8 cellular contexts compared by ENCODE assay signal in genomic region chr17:2786176-2786881, GRCh38. TPM values are rescaled to one million over a fixed set of nuclear protein-coding genes. Genes with fewer than 3 reads are reported as not detected.
DNase-seq lines count a peak whose midpoint lies in the region; ATAC-seq and TF ChIP-seq lines count a peak whose summit lies in the region.

No MANE protein-coding gene starts in this region.

- no peak overlapping the region for H4K91ac ChIP-seq in IMR-90 (ENCODE audit: insufficient read depth, low read depth, low read length)

- H2AK5ac ChIP-seq in IMR-90 (ENCODE audit: low read depth, low read length) = no peak overlapping the region

- no peaks in the 10 kb centered on the region for H3K9me3 Mint-ChIP-seq in activated CD8-positive, alpha-beta T cell treated with anti-CD3 and anti-CD28 coated beads, Interleukin-2, amount 10 ng/mL, durations not matched to agents 7 days and 5 days (ENCODE audit: insufficient read depth)
- no peaks in the 10 kb centered on the region for H3K9me3 Mint-ChIP-seq in memory B cell

- no peak overlapping the region for H2BK20ac ChIP-seq in IMR-90 (ENCODE audit: low read depth, low read length)

- dilution Hi-C loops in IMR-90 (cut with HindIII; ENCODE audit: low sequenced_read_pairs, unreplicated experiment) = no loop called here

- DNase-seq in IMR-90 (peak; percentile 69), NOMO-1 treated with DMSO at 0.1 percent for 48 hours (lab: John Stamatoyannopoulos, UW; ENCODE audit: unreplicated experiment) (peak; percentile 87), memory B cell (ENCODE audit: low spot score in 2 of 2) (peak; percentile 94 to 97)
- DNase-seq in activated CD8-positive, alpha-beta T cell treated with anti-CD3 and anti-CD28 coated beads, Interleukin-2, amount 10 ng/mL, durations not matched to agents 7 days and 5 days = peak; percentile 91
- DNase-seq in effector memory CD4-positive, alpha-beta T cell = peak; percentile 81 to 87 (median 83)
- peak; percentile 84 for DNase-seq in stimulated activated CD8-positive, alpha-beta memory T cell treated with anti-CD3 and anti-CD28 coated beads, Interleukin-15, amount 100 ng/mL, for 1 hour (ENCODE audit: low read depth)

- H3K4me1 Mint-ChIP-seq in activated CD8-positive, alpha-beta T cell treated with anti-CD3 and anti-CD28 coated beads, Interleukin-2, amount 10 ng/mL, durations not matched to agents 7 days and 5 days (ENCODE audit: low read depth) = peaks cover 20% of the 10 kb centered on the region
- peaks cover 11% of the 10 kb centered on the region for H3K4me1 Mint-ChIP-seq in memory B cell

- no peak overlapping the region for H3K23ac ChIP-seq in IMR-90 (ENCODE audit: low read depth, low read length)

- H3K36me3 ChIP-seq in IMR-90 (ENCODE audit: control insufficient read depth, insufficient read depth, low read length) = no peaks in the 10 kb centered on the region
- H3K36me3 ChIP-seq in effector memory CD4-positive, alpha-beta T cell (ENCODE audit: control insufficient read depth, insufficient read depth, low read length) = no peaks in the 10 kb centered on the region

- CTCF ChIA-PET in IMR-90 (lab: Yijun Ruan, JAX) = interaction anchor here (0.8 to 1.0 kb wide), 2 partner anchors 11 to 19 kb away, joined by 3 read pairs; no protein-coding TSS in a partner anchor
- CTCF ChIA-PET in activated CD8-positive, alpha-beta T cell treated with anti-CD3 and anti-CD28 coated beads, Interleukin-2, amount 10 ng/mL, durations not matched to agents 7 days and 5 days (lab: Charles Lee) = interaction anchor here (0.7 to 3.1 kb wide), 20 partner anchors 8 to 404 kb away, joined by 3 to 19 read pairs (median 5); partner anchors contain the start of genes CCDC92B and RAP1GAP2

- no peak overlapping the region for H2AK9ac ChIP-seq in IMR-90 (replicated peaks; ENCODE audit: low read depth, low read length, poor library complexity)

- H2BK120ac ChIP-seq in IMR-90 (ENCODE audit: low read depth, low read length) = no peak overlapping the region

- 0 out of 2 replicates have a peak overlapping the region, but pooled peaks have one; percentile 64 for H3K18ac ChIP-seq in IMR-90 (ENCODE audit: low read depth, low read length)

- peaks cover 27% of the 10 kb centered on the region for H3K27me3 Mint-ChIP-seq in activated CD8-positive, alpha-beta T cell treated with anti-CD3 and anti-CD28 coated beads, Interleukin-2, amount 10 ng/mL, durations not matched to agents 7 days and 5 days (ENCODE audit: low read depth)
- H3K27me3 Mint-ChIP-seq in memory B cell = no peaks in the 10 kb centered on the region

- in situ Hi-C loops in IMR-90 (cut with MboI; ENCODE audit: low sequenced_read_pairs) = no loop called here

- no peak overlapping the region for H3K4me3 Mint-ChIP-seq in activated CD8-positive, alpha-beta T cell treated with anti-CD3 and anti-CD28 coated beads, Interleukin-2, amount 10 ng/mL, durations not matched to agents 7 days and 5 days
- no peak overlapping the region for H3K4me3 Mint-ChIP-seq in memory B cell

- no peak for TF ChIP-seq POLR2A in IMR-90 (IDR thresholded peaks at IDR 0.05; ENCODE audit: low read depth, low read length)

- H3K9ac ChIP-seq in IMR-90 (ENCODE audit: low read depth, low read length) = no peak overlapping the region

- H3K56ac ChIP-seq in IMR-90 (ENCODE audit: extremely low read depth, insufficient read depth, low read length) = no peak overlapping the region

- H3K27ac Mint-ChIP-seq in activated CD8-positive, alpha-beta T cell treated with anti-CD3 and anti-CD28 coated beads, Interleukin-2, amount 10 ng/mL, durations not matched to agents 7 days and 5 days = no peak overlapping the region
- no peak overlapping the region for H3K27ac Mint-ChIP-seq in memory B cell

- H3K36me3 Mint-ChIP-seq in activated CD8-positive, alpha-beta T cell treated with anti-CD3 and anti-CD28 coated beads, Interleukin-2, amount 10 ng/mL, durations not matched to agents 7 days and 5 days (ENCODE audit: low read depth) = no peaks in the 10 kb centered on the region
- no peaks in the 10 kb centered on the region for H3K36me3 Mint-ChIP-seq in memory B cell

- no peak overlapping the region for H3K4ac ChIP-seq in IMR-90 (ENCODE audit: low read depth, low read length)

- 0 out of 4 replicates have a peak overlapping the region, but pooled peaks of 1 of the 2 experiments have one; percentile 66 for H4K8ac ChIP-seq in IMR-90 (ENCODE audit: low read depth in 2 of 2, low read length in 2 of 2)

- H3K4me1 ChIP-seq in IMR-90 (ENCODE audit: control insufficient read depth, insufficient read depth, low read length) = no peaks in the 10 kb centered on the region
- H3K4me1 ChIP-seq in effector memory CD4-positive, alpha-beta T cell (ENCODE audit: control insufficient read depth, insufficient read depth, low read length, poor library complexity, severe bottlenecking) = peaks cover 18% of the 10 kb centered on the region

- POLR2A ChIA-PET in IMR-90 (lab: Charles Lee; ENCODE audit: unreplicated experiment) = interaction anchor here (0.7 kb wide), 1 partner anchor 11 kb away, joined by 18 read pairs; no protein-coding TSS in a partner anchor
- POLR2A ChIA-PET in activated CD8-positive, alpha-beta T cell treated with anti-CD3 and anti-CD28 coated beads, Interleukin-2, amount 10 ng/mL, durations not matched to agents 7 days and 5 days (lab: Charles Lee) = interaction anchor here (1.3 kb wide), 1 partner anchor 28 kb away, joined by 6 read pairs; no protein-coding TSS in a partner anchor

- H4K20me1 ChIP-seq in IMR-90 (ENCODE audit: insufficient read depth, low read length) = no peaks in the 10 kb centered on the region

- TF ChIP-seq RAD21 in IMR-90 (IDR thresholded peaks at IDR 0.05; ENCODE audit: low read length) = peak; percentile 55

- H4K5ac ChIP-seq in IMR-90 (ENCODE audit: low read depth, low read length) = peak overlapping the region; percentile 96; the same call in 1 of the 2 replicates

- H2AFZ ChIP-seq in IMR-90 (replicated peaks; ENCODE audit: low read length, poor library complexity) = peak overlapping the region; percentile 88

- no peak overlapping the region for H3K4me3 ChIP-seq in IMR-90 (ENCODE audit: insufficient read depth, low read depth, low read length)
- H3K4me3 ChIP-seq in effector memory CD4-positive, alpha-beta T cell (ENCODE audit: insufficient read depth, low read depth, low read length, poor library complexity, severe bottlenecking) = no peak overlapping the region

- no peak overlapping the region for H2BK5ac ChIP-seq in IMR-90 (ENCODE audit: low read depth, low read length, poor library complexity, severe bottlenecking)

- H3K4me2 ChIP-seq in IMR-90 (ENCODE audit: low read depth, low read length) = peak overlapping the region; percentile 58; the same call in 1 of the 2 replicates

- no TSS peak for BruUV-seq in IMR-90 (replicated peaks; lab: Mats Ljungman, UMichigan)

- H2BK15ac ChIP-seq in IMR-90 (ENCODE audit: low read depth, low read length) = no peak overlapping the region

- intact Hi-C loops in IMR-90 (cut with micrococcal nuclease) = no loop called here

- H3K79me1 ChIP-seq in IMR-90 (ENCODE audit: low read depth in 1 of 2, low read length in 2 of 2) = no peaks in the 10 kb centered on the region

- no peak overlapping the region for H3K14ac ChIP-seq in IMR-90 (replicated peaks; ENCODE audit: low read depth, low read length)

- TF ChIP-seq CTCF in 22Rv1 (IDR thresholded peaks at IDR 0.05) (peak; percentile 97), IMR-90 (conservative IDR thresholded peaks at IDR 0.05; ENCODE audit: low read depth, low read length) (peak; percentile 67)

- peaks cover 3% of the 10 kb centered on the region for H3K27me3 ChIP-seq in IMR-90 (ENCODE audit: control insufficient read depth, insufficient read depth, low read length)
- H3K27me3 ChIP-seq in effector memory CD4-positive, alpha-beta T cell (replicated peaks; ENCODE audit: control insufficient read depth, insufficient read depth, low read length, poor library complexity, severe bottlenecking) = no peaks in the 10 kb centered on the region

- WGBS in IMR-90 (ENCODE audit: extremely low coverage in 2 of 2, insufficient read length in 1 of 2), 2 experiments = no CpG with 5 or more reads among the region's 21 CpGs

- ATAC-seq in GM18867 (IDR thresholded peaks at IDR 0.05; ENCODE audit: unreplicated experiment) (peak; percentile 76), IMR-90 (ENCODE audit: low read depth) (peak; percentile 96), memory B cell (ENCODE audit: low read depth) (peak; percentile 98)
- peak; percentile 98 for ATAC-seq in activated CD8-positive, alpha-beta T cell treated with anti-CD3 and anti-CD28 coated beads, Interleukin-2, amount 10 ng/mL, durations not matched to agents 7 days and 5 days

- no peaks in the 10 kb centered on the region for H3K9me1 ChIP-seq in IMR-90 (ENCODE audit: insufficient read depth, low read length)

- H3K27ac ChIP-seq in 22Rv1 = no peak overlapping the region
- no peak overlapping the region for H3K27ac ChIP-seq in IMR-90 (ENCODE audit: insufficient read depth, low read length)
- H3K27ac ChIP-seq in effector memory CD4-positive, alpha-beta T cell (ENCODE audit: insufficient read depth, low read length, poor library complexity, severe bottlenecking) = no peak overlapping the region

- H3K9me3 ChIP-seq in IMR-90 (ENCODE audit: control insufficient read depth, insufficient read depth, low read length) = peaks cover 3% of the 10 kb centered on the region
- no peaks in the 10 kb centered on the region for H3K9me3 ChIP-seq in effector memory CD4-positive, alpha-beta T cell (ENCODE audit: control insufficient read depth, low read length)

TF ChIP-seq in IMR-90, 13 proteins besides CTCF, POLR2A, EP300 and RAD21:
- TF ChIP-seq MAFK (IDR thresholded peaks at IDR 0.05; ENCODE audit: low read depth, low read length) (no peak), SMC3 (IDR thresholded peaks at IDR 0.05; ENCODE audit: low read depth, low read length) (0 out of 2 replicates have a peak, but pooled peaks have one; percentile 24), MAZ (IDR thresholded peaks at IDR 0.05; ENCODE audit: borderline replicate concordance, low read depth, low read length) (peak; percentile 78; the same call in 1 of the 2 replicates)
TF ChIP-seq in IMR-90: peak in this region for 2.

RNA-seq across cellular contexts. Expression of gene RAP1GAP2, which starts 9.9 kb away (rescaled TPM):
- total RNA-seq in IMR-90 (2012; rRNA removed) = 4.7 and 5.7 TPM in 2 replicates
- polyA plus RNA-seq in IMR-90 (2012; rRNA removed) = 7.5 and 8.6 TPM in 2 replicates
- polyA plus RNA-seq in IMR-90 (2012; cell fraction: cytosol; rRNA removed) = 3.4 and 3.8 TPM in 2 replicates
- 28.2 and 37.6 TPM in 2 replicates for polyA plus RNA-seq in IMR-90 (2012; cell fraction: nucleus; rRNA removed; ENCODE audit: low replicate concordance)
- 10 to 100 TPM in 1 of 2 experiments, 1 to 10 TPM in 1; 9.4 to 11.0 TPM for total RNA-seq in activated CD8-positive, alpha-beta T cell treated with anti-CD3 and anti-CD28 coated beads, Interleukin-2, amount 10 ng/mL, durations not matched to agents 7 days and 5 days

RNA-seq across cellular contexts. Expression of gene CCDC92B, which starts 36.9 kb away (rescaled TPM):
- total RNA-seq in IMR-90 (2012; rRNA removed) = not detected in 2 replicates
- polyA plus RNA-seq in IMR-90 (2012; rRNA removed) = not detected in 2 replicates
- polyA plus RNA-seq in IMR-90 (2012; cell fraction: cytosol; rRNA removed) = not detected in 2 replicates
- 0.02 TPM in 1 of 2 replicates, not detected in the other for polyA plus RNA-seq in IMR-90 (2012; cell fraction: nucleus; rRNA removed; ENCODE audit: low replicate concordance)
- not detected for total RNA-seq in activated CD8-positive, alpha-beta T cell treated with anti-CD3 and anti-CD28 coated beads, Interleukin-2, amount 10 ng/mL, durations not matched to agents 7 days and 5 days
